Comparison of ENCODE assay signal across 16 cellular contexts in the genomic region with DNA sequence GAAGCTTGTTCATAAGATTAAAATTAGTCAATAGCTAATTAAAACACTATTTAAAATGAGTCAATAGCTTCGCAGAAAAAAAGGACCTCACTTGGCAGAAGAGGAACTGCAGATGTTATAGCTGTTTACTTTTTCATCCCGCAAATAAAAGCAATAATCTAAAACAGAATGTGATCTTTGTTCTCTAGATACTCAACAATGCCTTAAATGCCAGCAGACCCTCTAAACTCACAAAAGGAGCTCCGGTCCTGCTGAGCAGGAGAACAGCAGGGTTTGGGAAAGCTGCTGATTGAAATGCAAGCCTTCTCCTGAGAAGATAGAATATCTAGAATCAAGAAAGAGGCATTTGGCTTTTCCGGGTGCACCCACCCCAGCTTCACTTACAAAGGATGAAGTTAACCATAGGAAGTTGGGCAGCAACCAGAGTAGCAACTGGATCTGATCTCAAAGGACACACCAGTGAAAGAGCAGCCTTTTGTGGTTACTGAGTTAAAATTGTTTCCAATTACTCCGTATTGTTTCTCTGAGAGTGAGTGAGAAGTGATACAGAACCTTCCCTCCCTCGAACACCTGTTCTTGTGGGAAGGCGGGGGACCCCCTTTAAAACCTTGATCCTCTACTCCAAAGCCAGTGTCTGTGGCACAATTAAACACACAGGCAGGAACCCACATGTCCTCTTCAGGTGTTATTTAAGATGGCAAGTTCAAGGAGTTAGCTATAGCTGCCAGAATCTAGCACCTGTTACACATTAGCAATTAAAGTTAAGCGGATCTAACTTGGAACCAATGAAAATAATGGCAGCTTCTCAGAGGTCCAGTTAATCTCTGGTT. TPM values are rescaled to one million over a fixed set of nuclear protein-coding genes. Genes with fewer than 3 reads are reported as not detected.
DNase-seq lines count a peak whose midpoint lies in the region; ATAC-seq lines count a peak whose summit lies in the region.
"Had no signal": no experiment of that assay in that cellular context is flagged by ENCODE, and none has a peak within 500 bp of the region (broad histone marks: within the 10 kb centered on the region; RNA-seq: fewer than 3 reads in every experiment).

No MANE protein-coding gene starts in this region.

- H3K4me1 Mint-ChIP-seq in CD4-positive, alpha-beta memory T cell, result no peaks in the 10 kb centered on the region
- H3K4me1 Mint-ChIP-seq: activated CD8-positive, alpha-beta memory T cell treated with anti-CD3 and anti-CD28 coated beads, Interleukin-2, amount 10 ng/mL, durations not matched to agents 7 days and 5 days; activated naive CD4-positive, alpha-beta T cell treated with anti-CD3 and anti-CD28 coated beads, Interleukin-2, amount 10 ng/mL, durations not matched to agents 7 days and 5 days had no signal

- peak overlapping the region; percentile 21 for H3K27ac ChIP-seq in thymus (ENCODE audit: low read depth)
- H3K27ac ChIP-seq in CD4-positive, alpha-beta memory T cell (ENCODE audit: low read depth, low read length), result no peak overlapping the region
- H3K27ac ChIP-seq: hepatocyte had no signal

- H3K36me3 ChIP-seq in thymus (ENCODE audit: control insufficient read depth, insufficient read depth), result no peaks in the 10 kb centered on the region
- H3K36me3 ChIP-seq in CD4-positive, alpha-beta memory T cell (ENCODE audit: insufficient read depth, low read length), result no peaks in the 10 kb centered on the region

- DNase-seq in NCI-H1092 treated with DMSO at 0.1 percent for 48 hours (lab: John Stamatoyannopoulos, UW) (peak; percentile 75), NCI-H1092 (lab: John Stamatoyannopoulos, UW) (no peak), NCI-H69 (lab: John Stamatoyannopoulos, UW) (peak; percentile 94), fibroblast of gingiva (ENCODE audit: low read depth) (peak; percentile 66), kidney tubule cell (ENCODE audit: low spot score) (no peak)
- DNase-seq in CD4-positive, alpha-beta memory T cell, result no peak
- DNase-seq: activated CD8-positive, alpha-beta memory T cell treated with anti-CD3 and anti-CD28 coated beads, Interleukin-2, amount 10 ng/mL, durations not matched to agents 7 days and 5 days; activated naive CD4-positive, alpha-beta T cell treated with anti-CD3 and anti-CD28 coated beads, Interleukin-2, amount 10 ng/mL, durations not matched to agents 7 days and 5 days; NCI-H1048; nephron progenitor cell; small intestine; substantia nigra had no signal

- H3K4me1 ChIP-seq in thymus (ENCODE audit: control insufficient read depth, insufficient read depth, low read length), result peaks cover 27% of the 10 kb centered on the region
- H3K4me1 ChIP-seq in CD4-positive, alpha-beta memory T cell (ENCODE audit: insufficient read depth, low read length), result no peaks in the 10 kb centered on the region

- H3K9me3 ChIP-seq in thymus (ENCODE audit: control insufficient read depth), result no peaks in the 10 kb centered on the region
- no peaks in the 10 kb centered on the region for H3K9me3 ChIP-seq in CD4-positive, alpha-beta memory T cell (ENCODE audit: control insufficient read depth in 1 of 2, low read length in 2 of 2)

- CTCF ChIA-PET in CD4-positive, alpha-beta memory T cell (lab: Charles Lee; ENCODE audit: partially characterized antibody), result no interaction called here

- no peaks in the 10 kb centered on the region for H3K36me3 Mint-ChIP-seq in CD4-positive, alpha-beta memory T cell
- H3K36me3 Mint-ChIP-seq: activated CD8-positive, alpha-beta memory T cell treated with anti-CD3 and anti-CD28 coated beads, Interleukin-2, amount 10 ng/mL, durations not matched to agents 7 days and 5 days; activated naive CD4-positive, alpha-beta T cell treated with anti-CD3 and anti-CD28 coated beads, Interleukin-2, amount 10 ng/mL, durations not matched to agents 7 days and 5 days had no signal

- POLR2A ChIA-PET in CD4-positive, alpha-beta memory T cell (lab: Charles Lee; ENCODE audit: partially characterized antibody), result no interaction called here

- peaks cover 16 to 20% of the 10 kb centered on the region in 2 donors for H3K27me3 Mint-ChIP-seq in CD4-positive, alpha-beta memory T cell

- H3K27ac Mint-ChIP-seq in CD4-positive, alpha-beta memory T cell, result no peak overlapping the region
- H3K27ac Mint-ChIP-seq: activated CD8-positive, alpha-beta memory T cell treated with anti-CD3 and anti-CD28 coated beads, Interleukin-2, amount 10 ng/mL, durations not matched to agents 7 days and 5 days; activated naive CD4-positive, alpha-beta T cell treated with anti-CD3 and anti-CD28 coated beads, Interleukin-2, amount 10 ng/mL, durations not matched to agents 7 days and 5 days; nephron progenitor cell had no signal

- ATAC-seq in GM21529 (IDR thresholded peaks at IDR 0.05; ENCODE audit: unreplicated experiment), result no peak
- ATAC-seq: activated CD8-positive, alpha-beta memory T cell treated with anti-CD3 and anti-CD28 coated beads, Interleukin-2, amount 10 ng/mL, durations not matched to agents 7 days and 5 days had no signal

- peaks cover 21% of the 10 kb centered on the region for H3K27me3 ChIP-seq in thymus (ENCODE audit: control insufficient read depth, insufficient read depth)
- peaks cover 4% of the 10 kb centered on the region for H3K27me3 ChIP-seq in CD4-positive, alpha-beta memory T cell (ENCODE audit: insufficient read depth, low read length)

- intact Hi-C loops in CD4-positive, alpha-beta memory T cell (cut with micrococcal nuclease), result no loop called here

- no peak overlapping the region for H3K4me3 ChIP-seq in thymus (ENCODE audit: low read length)
- no peak overlapping the region for H3K4me3 ChIP-seq in CD4-positive, alpha-beta memory T cell (ENCODE audit: low read length in 2 of 2)
- H3K4me3 ChIP-seq: hepatocyte had no signal

- H3K9me3 Mint-ChIP-seq in CD4-positive, alpha-beta memory T cell, result no peaks in the 10 kb centered on the region
- H3K9me3 Mint-ChIP-seq: activated naive CD4-positive, alpha-beta T cell treated with anti-CD3 and anti-CD28 coated beads, Interleukin-2, amount 10 ng/mL, durations not matched to agents 7 days and 5 days; nephron progenitor cell had no signal

- no peak overlapping the region for H3K4me3 Mint-ChIP-seq in CD4-positive, alpha-beta memory T cell
- H3K4me3 Mint-ChIP-seq: activated CD8-positive, alpha-beta memory T cell treated with anti-CD3 and anti-CD28 coated beads, Interleukin-2, amount 10 ng/mL, durations not matched to agents 7 days and 5 days; activated naive CD4-positive, alpha-beta T cell treated with anti-CD3 and anti-CD28 coated beads, Interleukin-2, amount 10 ng/mL, durations not matched to agents 7 days and 5 days; nephron progenitor cell had no signal

- WGBS in thymus, result 7% methylated on average over 8 of the region's 8 CpGs

RNA-seq across cellular contexts. Expression of a gene that starts 6.8 kb away (rescaled TPM):
- 0.62 TPM for polyA plus RNA-seq in thymus
- total RNA-seq in CD4-positive, alpha-beta memory T cell, result not detected
- not detected for polyA plus RNA-seq in CD4-positive, alpha-beta memory T cell
- total RNA-seq: endothelial cell of umbilical vein had no signal

Comparison
In these comparisons a context has a peak if more than half of its experiments do, and no peak if none do; other contexts are left out.
1. DNase-seq: peak in NCI-H1092 treated with DMSO at 0.1 percent for 48 hours (single experiment), NCI-H69 (single experiment) and fibroblast of gingiva (single experiment); none in NCI-H1092 (single experiment), CD4-positive, alpha-beta memory T cell (0 of 5) and kidney tubule cell (single experiment).